Comparison of ENCODE assay signal across 16 cellular contexts in the genomic region with DNA sequence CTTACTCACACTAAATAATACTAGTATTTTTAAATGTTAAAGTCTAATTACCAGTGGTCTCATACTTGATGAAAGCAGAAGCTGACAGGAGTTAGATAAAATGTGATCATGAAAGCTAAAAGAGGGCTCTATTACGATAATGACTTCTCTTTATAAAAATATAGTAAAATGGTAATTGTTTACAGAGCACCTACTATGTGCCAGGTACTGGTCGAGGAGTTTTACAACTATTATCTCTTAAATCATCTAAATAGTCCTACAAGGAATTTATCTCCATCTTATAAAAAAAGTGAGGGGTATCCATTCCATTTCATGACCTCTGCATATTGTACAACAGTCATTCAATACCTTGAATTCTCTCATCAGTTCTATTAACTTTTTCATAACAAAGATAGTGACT. TPM values are rescaled to one million over a fixed set of nuclear protein-coding genes. Genes with fewer than 3 reads are reported as not detected.
"Had no signal": no experiment of that assay in that cellular context is flagged by ENCODE, and none has a peak within 500 bp of the region (broad histone marks: within the 10 kb centered on the region; RNA-seq: fewer than 3 reads in every experiment).

No MANE protein-coding gene starts in this region.

- H3K36me3 Mint-ChIP-seq: activated naive CD4-positive, alpha-beta T cell treated with anti-CD3 and anti-CD28 coated beads, Interleukin-2, amount 50 U/mL, for 24 hours; natural killer cell treated with Interleukin-12 subunit alpha and Interleukin-12 subunit beta and Interleukin-15 and Interleukin-18, amount 100 ng/mL, for 72 hours had no signal

- H3K4me1 Mint-ChIP-seq: activated CD4-positive, alpha-beta T cell treated with anti-CD3 and anti-CD28 coated beads for 36 hours; activated naive CD4-positive, alpha-beta T cell treated with anti-CD3 and anti-CD28 coated beads, Interleukin-2, amount 50 U/mL, for 24 hours had no signal

- H3K4me3 Mint-ChIP-seq: activated CD4-positive, alpha-beta memory T cell treated with anti-CD3 and anti-CD28 coated beads, Interleukin-2, amount 10 ng/mL, durations not matched to agents 7 days and 5 days; activated CD4-positive, alpha-beta T cell treated with anti-CD3 and anti-CD28 coated beads for 36 hours; activated naive CD4-positive, alpha-beta T cell treated with anti-CD3 and anti-CD28 coated beads, Interleukin-2, amount 50 U/mL, for 24 hours; activated T-cell treated with anti-CD3 and anti-CD28 coated beads, Interleukin-2, amount 50 U/mL, for 24 hours; natural killer cell treated with Interleukin-12 subunit alpha and Interleukin-12 subunit beta and Interleukin-15 and Interleukin-18, amount 100 ng/mL, for 72 hours; stimulated activated naive CD8-positive, alpha-beta T cell treated with anti-CD3 and anti-CD28 coated beads, Interleukin-15, Interleukin-2, amounts not matched to agents 100 ng/mL and 50 ng/mL, for 24 hours had no signal

- H3K27ac Mint-ChIP-seq: activated CD4-positive, alpha-beta memory T cell treated with anti-CD3 and anti-CD28 coated beads, Interleukin-2, amount 10 ng/mL, durations not matched to agents 7 days and 5 days; activated CD4-positive, alpha-beta T cell treated with anti-CD3 and anti-CD28 coated beads for 36 hours; activated naive CD4-positive, alpha-beta T cell treated with anti-CD3 and anti-CD28 coated beads, Interleukin-2, amount 50 U/mL, for 24 hours; natural killer cell treated with Interleukin-12 subunit alpha and Interleukin-12 subunit beta and Interleukin-15 and Interleukin-18, amount 100 ng/mL, for 72 hours; progenitor cell of endocrine pancreas; stimulated activated naive CD8-positive, alpha-beta T cell treated with anti-CD3 and anti-CD28 coated beads, Interleukin-15, Interleukin-2, amounts not matched to agents 100 ng/mL and 50 ng/mL, for 24 hours had no signal

- H3K27me3 Mint-ChIP-seq: activated naive CD4-positive, alpha-beta T cell treated with anti-CD3 and anti-CD28 coated beads, Interleukin-2, amount 50 U/mL, for 24 hours; progenitor cell of endocrine pancreas; stimulated activated naive CD8-positive, alpha-beta T cell treated with anti-CD3 and anti-CD28 coated beads, Interleukin-15, Interleukin-2, amounts not matched to agents 100 ng/mL and 50 ng/mL, for 24 hours had no signal

- H3K27me3 ChIP-seq: spleen, suprapubic skin, upper lobe of left lung had no signal

- H3K9me3 Mint-ChIP-seq: activated CD4-positive, alpha-beta memory T cell treated with anti-CD3 and anti-CD28 coated beads, Interleukin-2, amount 10 ng/mL, durations not matched to agents 7 days and 5 days; activated T-cell treated with anti-CD3 and anti-CD28 coated beads, Interleukin-2, amount 50 U/mL, for 24 hours; natural killer cell treated with Interleukin-12 subunit alpha and Interleukin-12 subunit beta and Interleukin-15 and Interleukin-18, amount 100 ng/mL, for 72 hours had no signal

- H3K9me3 ChIP-seq: suprapubic skin, upper lobe of left lung had no signal

- DNase-seq: activated effector memory CD4-positive, alpha-beta T cell treated with Interleukin-2 at 50 U/mL for 16 hours; activated T-cell treated with anti-CD3 and anti-CD28 coated beads, Interleukin-2, amount 50 U/mL, for 24 hours; amniotic stem cell; caudate nucleus; nucleus accumbens; right cardiac atrium; spleen had no signal

- H3K4me3 ChIP-seq: spleen, suprapubic skin, upper lobe of left lung had no signal

- H3K4me1 ChIP-seq: spleen, suprapubic skin, upper lobe of left lung had no signal

- H3K27ac ChIP-seq: spleen, suprapubic skin, upper lobe of left lung had no signal

- ATAC-seq: right cardiac atrium had no signal

- H3K36me3 ChIP-seq: spleen, suprapubic skin, upper lobe of left lung had no signal

RNA-seq across cellular contexts. Expression of a gene that starts 46.1 kb away (rescaled TPM):
- total RNA-seq: activated CD4-positive, alpha-beta memory T cell treated with anti-CD3 and anti-CD28 coated beads, Interleukin-2, amount 10 ng/mL, durations not matched to agents 7 days and 5 days; activated CD4-positive, alpha-beta T cell treated with anti-CD3 and anti-CD28 coated beads for 36 hours; kidney epithelial cell; natural killer cell treated with Interleukin-12 subunit alpha and Interleukin-12 subunit beta and Interleukin-15 and Interleukin-18, amount 100 ng/mL, for 72 hours; progenitor cell of endocrine pancreas had no signal
